In genomic region chr12:109461846-109462766, GRCh38 we compare ENCODE assay signal across 9 cellular contexts. TPM values are rescaled to one million over a fixed set of nuclear protein-coding genes. Genes with fewer than 3 reads are reported as not detected.
A peak's percentile ranks its signal among the peaks of the same experiment; 100 is the strongest.
DNase-seq lines count a peak whose midpoint lies in the region; ATAC-seq and TF ChIP-seq lines count a peak whose summit lies in the region.
"Had no signal": no experiment of that assay in that cellular context is flagged by ENCODE, and none has a peak within 500 bp of the region (broad histone marks: within the 10 kb centered on the region; RNA-seq: fewer than 3 reads in every experiment).

No MANE protein-coding gene starts in this region.

- no peaks in the 10 kb centered on the region for H3K9me2 ChIP-seq in SK-N-SH

- POLR2A ChIA-PET in SK-N-SH (lab: Yijun Ruan, JAX), result no interaction called here

- no peaks in the 10 kb centered on the region; the same call in 1 of the 2 replicates for H4K20me1 ChIP-seq in SK-N-SH (ENCODE audit: insufficient read depth)

- peak overlapping the region; percentile 20 to 33; a peak in 3 of 4 replicates for H3K4me3 ChIP-seq in SK-N-SH (ENCODE audit: low read depth in 2 of 2, low read length in 1 of 2)
- peak overlapping the region in 1 of 2 donors; percentile 34 for H3K4me3 ChIP-seq in gastroesophageal sphincter

- H3K36me3 Mint-ChIP-seq in T-helper 17 cell (ENCODE audit: low read depth), result peaks cover 14% of the 10 kb centered on the region

- CTCF ChIA-PET in SK-N-SH (lab: Yijun Ruan, JAX), result interaction anchor here (1.5 to 4.4 kb wide), 5 partner anchors 27 to 383 kb away, joined by 4 to 21 read pairs (median 6); no protein-coding TSS in a partner anchor

- H3K4me1 ChIP-seq in SK-N-SH (ENCODE audit: control insufficient read depth in 1 of 2, insufficient read depth in 2 of 2, low read depth in 1 of 2, low read length in 1 of 2), result peaks cover 56 to 63% of the 10 kb centered on the region in 2 experiments
- H3K4me1 ChIP-seq in gastroesophageal sphincter, result peaks cover 41 to 99% (median 91%) of the 10 kb centered on the region in 3 donors

- peaks cover 38% of the 10 kb centered on the region for H3F3A ChIP-seq in SK-N-SH (replicated peaks; ENCODE audit: insufficient read depth)

- no peak for TF ChIP-seq RAD21 in SK-N-SH (IDR thresholded peaks at IDR 0.05; ENCODE audit: low read length)

- no peak overlapping the region for H3K4me3 Mint-ChIP-seq in T-helper 17 cell

- H3K27me3 ChIP-seq in SK-N-SH (ENCODE audit: insufficient read depth), result no peaks in the 10 kb centered on the region
- no peaks in the 10 kb centered on the region for H3K27me3 ChIP-seq in gastroesophageal sphincter

- no peaks in the 10 kb centered on the region for H3K27me3 Mint-ChIP-seq in T-helper 17 cell

- H3K4me2 ChIP-seq in SK-N-SH, result peak overlapping the region; percentile 80
- H3K4me2 ChIP-seq: KMS-11 had no signal

- peaks cover 42% of the 10 kb centered on the region for H3K4me1 Mint-ChIP-seq in T-helper 17 cell

- peak; percentile 92 for ATAC-seq in gastroesophageal sphincter
- ATAC-seq in T-helper 17 cell, result no peak
- no peak for ATAC-seq in HG03439 (IDR thresholded peaks at IDR 0.05; ENCODE audit: unreplicated experiment)
- ATAC-seq in HG02610 (IDR thresholded peaks at IDR 0.05; ENCODE audit: unreplicated experiment), result no peak

- peak overlapping the region; percentile 97 to 99 for H3K27ac ChIP-seq in SK-N-SH (ENCODE audit: low read depth in 2 of 2, low read length in 1 of 2)
- peak overlapping the region; percentile 90 to 100 (median 96) for H3K27ac ChIP-seq in gastroesophageal sphincter
- H3K27ac ChIP-seq: KMS-11 had no signal

- H3K9me3 ChIP-seq in SK-N-SH, result no peaks in the 10 kb centered on the region
- no peaks in the 10 kb centered on the region for H3K9me3 ChIP-seq in gastroesophageal sphincter
- H3K9me3 ChIP-seq in T-helper 17 cell (ENCODE audit: control insufficient read depth, low read length, poor library complexity, severe bottlenecking), result no peaks in the 10 kb centered on the region

- TF ChIP-seq EP300 in SK-N-SH (IDR thresholded peaks at IDR 0.05; ENCODE audit: borderline replicate concordance in 1 of 2, low read depth in 1 of 2, low read length in 1 of 2), result peak in 1 of 2 experiments; percentile 66; a peak in 1 of 4 replicates
- no peak for TF ChIP-seq EP300 in gastroesophageal sphincter (IDR thresholded peaks at IDR 0.05)

- peak; percentile 67 for DNase-seq in ELF-1 (ENCODE audit: low read depth, low spot score)
- DNase-seq in SK-N-SH, result peak; percentile 78
- DNase-seq in non-pigmented ciliary epithelial cell (ENCODE audit: low read depth), result peak; percentile 84
- DNase-seq in T-helper 17 cell, result no peak
- no peak for DNase-seq in NCI-H774 (lab: John Stamatoyannopoulos, UW)

- H3K27ac Mint-ChIP-seq in T-helper 17 cell, result no peak overlapping the region

- TF ChIP-seq CTCF in SK-N-SH (IDR thresholded peaks at IDR 0.05) (no peak), gastroesophageal sphincter (IDR thresholded peaks at IDR 0.05) (peak in 1 of 4 experiments; percentile 11)

- H2AFZ ChIP-seq in SK-N-SH (ENCODE audit: low read depth), result no peak overlapping the region

- no peak for TF ChIP-seq POLR2A in gastroesophageal sphincter (IDR thresholded peaks at IDR 0.05)

- WGBS in SK-N-SH (ENCODE audit: low lambda C conversion rate), result 72% methylated on average over 13 of the region's 13 CpGs
- 22 to 43% methylated on average over 5 to 12 of the region's 13 CpGs for WGBS in gastroesophageal sphincter (ENCODE audit: low coverage in 1 of 2), 2 donors

- H3K79me2 ChIP-seq in SK-N-SH (ENCODE audit: insufficient read depth), result peaks cover 85% of the 10 kb centered on the region

- H3K36me3 ChIP-seq in SK-N-SH (replicated peaks in 1 of 2; ENCODE audit: control insufficient read depth in 1 of 2, insufficient read depth in 2 of 2, low read length in 1 of 2), result peaks cover 12 to 47% of the 10 kb centered on the region in 2 experiments
- H3K36me3 ChIP-seq in gastroesophageal sphincter, result peaks cover 0 to 36% of the 10 kb centered on the region in 2 donors

- H3K9ac ChIP-seq in SK-N-SH, result peak overlapping the region; percentile 70
- H3K9ac ChIP-seq: KMS-11 had no signal

TF ChIP-seq in SK-N-SH, 30 proteins besides CTCF, POLR2A, EP300 and RAD21 (continues in another document):
- TF ChIP-seq POLR2AphosphoS5 (IDR thresholded peaks at IDR 0.05; ENCODE audit: low read depth, low read length), result peak; percentile 63; the same call in 1 of the 2 replicates
- TF ChIP-seq REST (IDR thresholded peaks at IDR 0.05; ENCODE audit: low read depth, low read length), result peak; percentile 26; the same call in 1 of the 2 replicates
- TF ChIP-seq SIN3A (IDR thresholded peaks at IDR 0.05; ENCODE audit: borderline replicate concordance, low read depth, low read length), result peak; percentile 82; the same call in 1 of the 2 replicates
- no peak for TF ChIP-seq NRF1 (IDR thresholded peaks at IDR 0.05; ENCODE audit: low read depth, low read length)
- TF ChIP-seq JUND (IDR thresholded peaks at IDR 0.05), result peak; percentile 52
- TF ChIP-seq, protein P1, sequence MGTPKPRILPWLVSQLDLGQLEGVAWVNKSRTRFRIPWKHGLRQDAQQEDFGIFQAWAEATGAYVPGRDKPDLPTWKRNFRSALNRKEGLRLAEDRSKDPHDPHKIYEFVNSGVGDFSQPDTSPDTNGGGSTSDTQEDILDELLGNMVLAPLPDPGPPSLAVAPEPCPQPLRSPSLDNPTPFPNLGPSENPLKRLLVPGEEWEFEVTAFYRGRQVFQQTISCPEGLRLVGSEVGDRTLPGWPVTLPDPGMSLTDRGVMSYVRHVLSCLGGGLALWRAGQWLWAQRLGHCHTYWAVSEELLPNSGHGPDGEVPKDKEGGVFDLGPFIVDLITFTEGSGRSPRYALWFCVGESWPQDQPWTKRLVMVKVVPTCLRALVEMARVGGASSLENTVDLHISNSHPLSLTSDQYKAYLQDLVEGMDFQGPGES (IDR thresholded peaks at IDR 0.05; ENCODE audit: low read depth, low read length), result no peak
- TF ChIP-seq FOSL2 (IDR thresholded peaks at IDR 0.05; ENCODE audit: borderline replicate concordance, low read depth), result peak; percentile 3; the same call in 1 of the 2 replicates
- peak; percentile 95 for TF ChIP-seq TCF12 (IDR thresholded peaks at IDR 0.05)
- TF ChIP-seq TEAD4 (IDR thresholded peaks at IDR 0.05; ENCODE audit: borderline replicate concordance, insufficient read depth), result peak; percentile 70; the same call in 1 of the 2 replicates
- TF ChIP-seq MAX (IDR thresholded peaks at IDR 0.05; ENCODE audit: low read depth), result peak; percentile 74
- no peak for TF ChIP-seq GATA2 (CRISPR knock-in tag; IDR thresholded peaks at IDR 0.05)
- TF ChIP-seq NFIC (IDR thresholded peaks at IDR 0.05; ENCODE audit: borderline replicate concordance), result peak; percentile 79
- no peak for TF ChIP-seq YY1 (IDR thresholded peaks at IDR 0.05; ENCODE audit: low read depth)
- TF ChIP-seq FOXJ3 (CRISPR knock-in tag; IDR thresholded peaks at IDR 0.05), result no peak
- no peak for TF ChIP-seq FOXM1 (IDR thresholded peaks at IDR 0.05; ENCODE audit: low read depth)
- TF ChIP-seq, protein P2, sequence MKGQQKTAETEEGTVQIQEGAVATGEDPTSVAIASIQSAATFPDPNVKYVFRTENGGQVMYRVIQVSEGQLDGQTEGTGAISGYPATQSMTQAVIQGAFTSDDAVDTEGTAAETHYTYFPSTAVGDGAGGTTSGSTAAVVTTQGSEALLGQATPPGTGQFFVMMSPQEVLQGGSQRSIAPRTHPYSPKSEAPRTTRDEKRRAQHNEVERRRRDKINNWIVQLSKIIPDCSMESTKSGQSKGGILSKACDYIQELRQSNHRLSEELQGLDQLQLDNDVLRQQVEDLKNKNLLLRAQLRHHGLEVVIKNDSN (IDR thresholded peaks at IDR 0.05; ENCODE audit: borderline replicate concordance, low read depth), result no peak
- TF ChIP-seq RXRA (IDR thresholded peaks at IDR 0.05; ENCODE audit: borderline replicate concordance, low read depth), result peak; percentile 75; the same call in 1 of the 2 replicates
- TF ChIP-seq EZH2phosphoT487 (IDR thresholded peaks at IDR 0.05; ENCODE audit: borderline replicate concordance, low read depth), result no peak
- no peak for TF ChIP-seq ELF1 (IDR thresholded peaks at IDR 0.05)

RNA-seq across cellular contexts. Expression of gene KCTD10, which starts 15.0 kb away (rescaled TPM):
- polyA plus RNA-seq in SK-N-SH (2012; rRNA removed), result 66.9 and 92.9 TPM in 2 replicates
- 69.6 and 99.0 TPM in 2 replicates for polyA plus RNA-seq in SK-N-SH (2012; cell fraction: cytosol; rRNA removed)
- polyA plus RNA-seq in SK-N-SH (2012; cell fraction: nucleus; rRNA removed), result 93.8 and 122 TPM in 2 replicates
- total RNA-seq in gastroesophageal sphincter (100 to 1,000 TPM in 1 of 4 donors, 10 to 100 TPM in 3; 76.8 to 104 (median 94.5) TPM), T-helper 17 cell (10 to 100 TPM; 19.5 to 35.2 TPM)

RNA-seq across cellular contexts. Expression of gene UBE3B, which starts 15.3 kb away (rescaled TPM):
- polyA plus RNA-seq in SK-N-SH (2012; rRNA removed), result 28.6 and 31.9 TPM in 2 replicates
- polyA plus RNA-seq in SK-N-SH (2012; cell fraction: cytosol; rRNA removed), result 20.3 and 23.0 TPM in 2 replicates
- 60.4 and 65.8 TPM in 2 replicates for polyA plus RNA-seq in SK-N-SH (2012; cell fraction: nucleus; rRNA removed)
- total RNA-seq in gastroesophageal sphincter (10 to 100 TPM; 45.2 to 63.6 (median 62.8) TPM), T-helper 17 cell (10 to 100 TPM; 26.9 to 32.9 TPM)

Comparison
In these comparisons a context has a peak if more than half of its experiments do, and no peak if none do; other contexts are left out.
1. DNase-seq: peak in ELF-1 (single experiment), SK-N-SH (single experiment) and non-pigmented ciliary epithelial cell (single experiment); none in T-helper 17 cell (0 of 3) and NCI-H774 (single experiment).